ENCODE assay signal across 1 cellular context in genomic region chr10:12129222-12130111, GRCh38.
TF ChIP-seq lines count a peak whose summit lies in the region.

SEC61A2 (plus strand) TSS chr10:12129677; CDS start chr10:12129788, 111 bp downstream.

TF ChIP-seq in K562, 482 proteins besides CTCF, POLR2A, EP300 and RAD21 (continued from another document and continues in another):
- TF ChIP-seq ZNF395 (CRISPR knock-in tag; IDR thresholded peaks at IDR 0.05) (0 out of 2 replicates have a peak, but pooled peaks have one; percentile 28), ARID4B (CRISPR knock-in tag; IDR thresholded peaks at IDR 0.05) (peak; percentile 41; the same call in 1 of the 2 replicates), MIER1 (IDR thresholded peaks at IDR 0.05; ENCODE audit: low read depth) (0 out of 2 replicates have a peak, but pooled peaks have one; percentile 1), ZBTB33 (CRISPR knock-in tag; IDR thresholded peaks at IDR 0.05) (0 out of 2 replicates have a peak, but pooled peaks have one; percentile 12), UBTF (IDR thresholded peaks at IDR 0.05; ENCODE audit: borderline replicate concordance in 1 of 2, low read depth in 2 of 2, low read length in 2 of 2) (0 out of 4 replicates have a peak, but pooled peaks of 1 of the 2 experiments have one; percentile 32), MXI1 (IDR thresholded peaks at IDR 0.05; ENCODE audit: low read depth, low read length) (peak; percentile 51), CGGBP1 (CRISPR knock-in tag; IDR thresholded peaks at IDR 0.05) (no peak), SMC3 (conservative IDR thresholded peaks at IDR 0.05; ENCODE audit: insufficient read depth, low read depth, low read length) (no peak), ZNF12 (CRISPR knock-in tag; IDR thresholded peaks at IDR 0.05) (0 out of 2 replicates have a peak, but pooled peaks have one; percentile 26), SIX5 (IDR thresholded peaks at IDR 0.05; ENCODE audit: borderline replicate concordance in 1 of 2, insufficient read depth in 1 of 2, low read depth in 1 of 2, low read length in 2 of 2) (no peak), TBP (optimal IDR thresholded peaks at IDR 0.05; ENCODE audit: low read depth, low read length) (peak; percentile 48), NFIC (IDR thresholded peaks at IDR 0.05) (0 out of 2 replicates have a peak, but pooled peaks have one; percentile 27), MGA (IDR thresholded peaks at IDR 0.05) (peak; percentile 47; the same call in 1 of the 2 replicates), HMBOX1 (IDR thresholded peaks at IDR 0.05) (no peak), MTA1 (IDR thresholded peaks at IDR 0.05; ENCODE audit: borderline replicate concordance) (no peak), SAP30 (IDR thresholded peaks at IDR 0.05; ENCODE audit: borderline replicate concordance, insufficient read depth, low read depth, low read length, poor library complexity, severe bottlenecking) (peak; percentile 36), SMAD4 (CRISPR knock-in tag; conservative IDR thresholded peaks at IDR 0.05) (peak; percentile 65), KLF1 (tag; IDR thresholded peaks at IDR 0.05) (peak; percentile 66; the same call in 1 of the 2 replicates), ZNF3 (CRISPR knock-in tag; IDR thresholded peaks at IDR 0.05) (no peak), HDAC3 (IDR thresholded peaks at IDR 0.05; ENCODE audit: borderline replicate concordance, partially characterized antibody) (no peak), E2F6 (IDR thresholded peaks at IDR 0.05; ENCODE audit: borderline replicate concordance in 1 of 2, extremely low read depth in 1 of 2, insufficient read depth in 1 of 2, insufficient read length in 1 of 2, low read depth in 1 of 2, low read length in 1 of 2, poor library complexity in 1 of 2, severe bottlenecking in 1 of 2) (peak; percentile 62 to 64), POLR2B (IDR thresholded peaks at IDR 0.05; ENCODE audit: low read depth, partially characterized antibody) (peak; percentile 73), STAT5B (CRISPR knock-in tag; IDR thresholded peaks at IDR 0.05) (no peak), YY1 (IDR thresholded peaks at IDR 0.05; ENCODE audit: borderline replicate concordance in 1 of 3, control insufficient read depth in 1 of 3, extremely low read depth in 1 of 3, insufficient read depth in 3 of 3, insufficient read length in 1 of 3, insufficient replicate concordance in 2 of 3, low read depth in 1 of 3, low read length in 2 of 3) (peak in 1 of 3 experiments; percentile 22), NRF1 (conservative IDR thresholded peaks at IDR 0.05 in 1 of 2, IDR thresholded peaks at IDR 0.05 in 1 of 2) (peak; percentile 93 to 94)
